ENCODE assay signal across 1 cellular context in genomic region chr2:201257381-201257940, GRCh38.
A peak's percentile ranks its signal among the peaks of the same experiment; 100 is the strongest.
TF ChIP-seq lines count a peak whose summit lies in the region.

No MANE protein-coding gene starts in this region.

TF ChIP-seq in GM12878, 131 proteins besides CTCF, POLR2A, EP300 and RAD21 (continued from another document):
- TF ChIP-seq, protein P1, sequence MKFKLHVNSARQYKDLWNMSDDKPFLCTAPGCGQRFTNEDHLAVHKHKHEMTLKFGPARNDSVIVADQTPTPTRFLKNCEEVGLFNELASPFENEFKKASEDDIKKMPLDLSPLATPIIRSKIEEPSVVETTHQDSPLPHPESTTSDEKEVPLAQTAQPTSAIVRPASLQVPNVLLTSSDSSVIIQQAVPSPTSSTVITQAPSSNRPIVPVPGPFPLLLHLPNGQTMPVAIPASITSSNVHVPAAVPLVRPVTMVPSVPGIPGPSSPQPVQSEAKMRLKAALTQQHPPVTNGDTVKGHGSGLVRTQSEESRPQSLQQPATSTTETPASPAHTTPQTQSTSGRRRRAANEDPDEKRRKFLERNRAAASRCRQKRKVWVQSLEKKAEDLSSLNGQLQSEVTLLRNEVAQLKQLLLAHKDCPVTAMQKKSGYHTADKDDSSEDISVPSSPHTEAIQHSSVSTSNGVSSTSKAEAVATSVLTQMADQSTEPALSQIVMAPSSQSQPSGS (IDR thresholded peaks at IDR 0.05; ENCODE audit: low read length), result no peak
- TF ChIP-seq NFYA (IDR thresholded peaks at IDR 0.05; ENCODE audit: borderline replicate concordance, low read depth, low read length), result no peak
- TF ChIP-seq ZNF217 (IDR thresholded peaks at IDR 0.05), result no peak
- peak; percentile 42 for TF ChIP-seq SMAD1 (IDR thresholded peaks at IDR 0.05; ENCODE audit: low read depth, partially characterized antibody)
- TF ChIP-seq ZBTB40 (IDR thresholded peaks at IDR 0.05; ENCODE audit: borderline replicate concordance), result no peak
- TF ChIP-seq, protein P2, sequence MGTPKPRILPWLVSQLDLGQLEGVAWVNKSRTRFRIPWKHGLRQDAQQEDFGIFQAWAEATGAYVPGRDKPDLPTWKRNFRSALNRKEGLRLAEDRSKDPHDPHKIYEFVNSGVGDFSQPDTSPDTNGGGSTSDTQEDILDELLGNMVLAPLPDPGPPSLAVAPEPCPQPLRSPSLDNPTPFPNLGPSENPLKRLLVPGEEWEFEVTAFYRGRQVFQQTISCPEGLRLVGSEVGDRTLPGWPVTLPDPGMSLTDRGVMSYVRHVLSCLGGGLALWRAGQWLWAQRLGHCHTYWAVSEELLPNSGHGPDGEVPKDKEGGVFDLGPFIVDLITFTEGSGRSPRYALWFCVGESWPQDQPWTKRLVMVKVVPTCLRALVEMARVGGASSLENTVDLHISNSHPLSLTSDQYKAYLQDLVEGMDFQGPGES (IDR thresholded peaks at IDR 0.05), result no peak
- 0 out of 2 replicates have a peak, but pooled peaks have one; percentile 43 for TF ChIP-seq ZNF24 (IDR thresholded peaks at IDR 0.05)
- no peak for TF ChIP-seq YBX1 (IDR thresholded peaks at IDR 0.05)
- TF ChIP-seq STAT1 (conservative IDR thresholded peaks at IDR 0.05), result no peak
- TF ChIP-seq SPI1 (IDR thresholded peaks at IDR 0.05; ENCODE audit: borderline replicate concordance, insufficient read depth, low read depth, low read length), result peak; percentile 92
- TF ChIP-seq, protein P3, sequence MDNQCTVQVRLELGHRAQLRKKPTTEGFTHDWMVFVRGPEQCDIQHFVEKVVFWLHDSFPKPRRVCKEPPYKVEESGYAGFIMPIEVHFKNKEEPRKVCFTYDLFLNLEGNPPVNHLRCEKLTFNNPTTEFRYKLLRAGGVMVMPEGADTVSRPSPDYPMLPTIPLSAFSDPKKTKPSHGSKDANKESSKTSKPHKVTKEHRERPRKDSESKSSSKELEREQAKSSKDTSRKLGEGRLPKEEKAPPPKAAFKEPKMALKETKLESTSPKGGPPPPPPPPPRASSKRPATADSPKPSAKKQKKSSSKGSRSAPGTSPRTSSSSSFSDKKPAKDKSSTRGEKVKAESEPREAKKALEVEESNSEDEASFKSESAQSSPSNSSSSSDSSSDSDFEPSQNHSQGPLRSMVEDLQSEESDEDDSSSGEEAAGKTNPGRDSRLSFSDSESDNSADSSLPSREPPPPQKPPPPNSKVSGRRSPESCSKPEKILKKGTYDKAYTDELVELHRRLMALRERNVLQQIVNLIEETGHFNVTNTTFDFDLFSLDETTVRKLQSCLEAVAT (IDR thresholded peaks at IDR 0.05), result no peak
- TF ChIP-seq, protein P4, sequence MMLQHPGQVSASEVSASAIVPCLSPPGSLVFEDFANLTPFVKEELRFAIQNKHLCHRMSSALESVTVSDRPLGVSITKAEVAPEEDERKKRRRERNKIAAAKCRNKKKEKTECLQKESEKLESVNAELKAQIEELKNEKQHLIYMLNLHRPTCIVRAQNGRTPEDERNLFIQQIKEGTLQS (IDR thresholded peaks at IDR 0.05; ENCODE audit: borderline replicate concordance, extremely low read depth, low read depth, low read length), result no peak
- peak; percentile 59; the same call in 1 of the 2 replicates for TF ChIP-seq ZNF384 (IDR thresholded peaks at IDR 0.05; ENCODE audit: borderline replicate concordance, low read depth, low read length)
- TF ChIP-seq SREBF2 (IDR thresholded peaks at IDR 0.05; ENCODE audit: low read length), result no peak
- no peak for TF ChIP-seq WRNIP1 (IDR thresholded peaks at IDR 0.05; ENCODE audit: borderline replicate concordance, low read depth, low read length)
- TF ChIP-seq TAF1 (IDR thresholded peaks at IDR 0.05; ENCODE audit: borderline replicate concordance, low read depth, low read length), result no peak
- peak; percentile 1; the same call in 1 of the 2 replicates for TF ChIP-seq SMC3 (IDR thresholded peaks at IDR 0.05; ENCODE audit: borderline replicate concordance, low read length)
- no peak for TF ChIP-seq GATAD2B (conservative IDR thresholded peaks at IDR 0.05; ENCODE audit: low read depth)
- TF ChIP-seq, protein P5, sequence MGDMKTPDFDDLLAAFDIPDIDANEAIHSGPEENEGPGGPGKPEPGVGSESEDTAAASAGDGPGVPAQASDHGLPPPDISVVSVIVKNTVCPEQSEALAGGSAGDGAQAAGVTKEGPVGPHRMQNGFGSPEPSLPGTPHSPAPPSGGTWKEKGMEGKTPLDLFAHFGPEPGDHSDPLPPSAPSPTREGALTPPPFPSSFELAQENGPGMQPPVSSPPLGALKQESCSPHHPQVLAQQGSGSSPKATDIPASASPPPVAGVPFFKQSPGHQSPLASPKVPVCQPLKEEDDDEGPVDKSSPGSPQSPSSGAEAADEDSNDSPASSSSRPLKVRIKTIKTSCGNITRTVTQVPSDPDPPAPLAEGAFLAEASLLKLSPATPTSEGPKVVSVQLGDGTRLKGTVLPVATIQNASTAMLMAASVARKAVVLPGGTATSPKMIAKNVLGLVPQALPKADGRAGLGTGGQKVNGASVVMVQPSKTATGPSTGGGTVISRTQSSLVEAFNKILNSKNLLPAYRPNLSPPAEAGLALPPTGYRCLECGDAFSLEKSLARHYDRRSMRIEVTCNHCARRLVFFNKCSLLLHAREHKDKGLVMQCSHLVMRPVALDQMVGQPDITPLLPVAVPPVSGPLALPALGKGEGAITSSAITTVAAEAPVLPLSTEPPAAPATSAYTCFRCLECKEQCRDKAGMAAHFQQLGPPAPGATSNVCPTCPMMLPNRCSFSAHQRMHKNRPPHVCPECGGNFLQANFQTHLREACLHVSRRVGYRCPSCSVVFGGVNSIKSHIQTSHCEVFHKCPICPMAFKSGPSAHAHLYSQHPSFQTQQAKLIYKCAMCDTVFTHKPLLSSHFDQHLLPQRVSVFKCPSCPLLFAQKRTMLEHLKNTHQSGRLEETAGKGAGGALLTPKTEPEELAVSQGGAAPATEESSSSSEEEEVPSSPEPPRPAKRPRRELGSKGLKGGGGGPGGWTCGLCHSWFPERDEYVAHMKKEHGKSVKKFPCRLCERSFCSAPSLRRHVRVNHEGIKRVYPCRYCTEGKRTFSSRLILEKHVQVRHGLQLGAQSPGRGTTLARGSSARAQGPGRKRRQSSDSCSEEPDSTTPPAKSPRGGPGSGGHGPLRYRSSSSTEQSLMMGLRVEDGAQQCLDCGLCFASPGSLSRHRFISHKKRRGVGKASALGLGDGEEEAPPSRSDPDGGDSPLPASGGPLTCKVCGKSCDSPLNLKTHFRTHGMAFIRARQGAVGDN (IDR thresholded peaks at IDR 0.05), result no peak
- peak; percentile 78 for TF ChIP-seq BMI1 (IDR thresholded peaks at IDR 0.05; ENCODE audit: borderline replicate concordance)
- TF ChIP-seq TCF12 (IDR thresholded peaks at IDR 0.05; ENCODE audit: low read depth, low read length), result no peak
- no peak for TF ChIP-seq HDAC2 (IDR thresholded peaks at IDR 0.05)
- TF ChIP-seq, protein P6, sequence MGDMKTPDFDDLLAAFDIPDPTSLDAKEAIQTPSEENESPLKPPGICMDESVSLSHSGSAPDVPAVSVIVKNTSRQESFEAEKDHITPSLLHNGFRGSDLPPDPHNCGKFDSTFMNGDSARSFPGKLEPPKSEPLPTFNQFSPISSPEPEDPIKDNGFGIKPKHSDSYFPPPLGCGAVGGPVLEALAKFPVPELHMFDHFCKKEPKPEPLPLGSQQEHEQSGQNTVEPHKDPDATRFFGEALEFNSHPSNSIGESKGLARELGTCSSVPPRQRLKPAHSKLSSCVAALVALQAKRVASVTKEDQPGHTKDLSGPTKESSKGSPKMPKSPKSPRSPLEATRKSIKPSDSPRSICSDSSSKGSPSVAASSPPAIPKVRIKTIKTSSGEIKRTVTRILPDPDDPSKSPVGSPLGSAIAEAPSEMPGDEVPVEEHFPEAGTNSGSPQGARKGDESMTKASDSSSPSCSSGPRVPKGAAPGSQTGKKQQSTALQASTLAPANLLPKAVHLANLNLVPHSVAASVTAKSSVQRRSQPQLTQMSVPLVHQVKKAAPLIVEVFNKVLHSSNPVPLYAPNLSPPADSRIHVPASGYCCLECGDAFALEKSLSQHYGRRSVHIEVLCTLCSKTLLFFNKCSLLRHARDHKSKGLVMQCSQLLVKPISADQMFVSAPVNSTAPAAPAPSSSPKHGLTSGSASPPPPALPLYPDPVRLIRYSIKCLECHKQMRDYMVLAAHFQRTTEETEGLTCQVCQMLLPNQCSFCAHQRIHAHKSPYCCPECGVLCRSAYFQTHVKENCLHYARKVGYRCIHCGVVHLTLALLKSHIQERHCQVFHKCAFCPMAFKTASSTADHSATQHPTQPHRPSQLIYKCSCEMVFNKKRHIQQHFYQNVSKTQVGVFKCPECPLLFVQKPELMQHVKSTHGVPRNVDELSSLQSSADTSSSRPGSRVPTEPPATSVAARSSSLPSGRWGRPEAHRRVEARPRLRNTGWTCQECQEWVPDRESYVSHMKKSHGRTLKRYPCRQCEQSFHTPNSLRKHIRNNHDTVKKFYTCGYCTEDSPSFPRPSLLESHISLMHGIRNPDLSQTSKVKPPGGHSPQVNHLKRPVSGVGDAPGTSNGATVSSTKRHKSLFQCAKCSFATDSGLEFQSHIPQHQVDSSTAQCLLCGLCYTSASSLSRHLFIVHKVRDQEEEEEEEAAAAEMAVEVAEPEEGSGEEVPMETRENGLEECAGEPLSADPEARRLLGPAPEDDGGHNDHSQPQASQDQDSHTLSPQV (IDR thresholded peaks at IDR 0.05), result no peak
- TF ChIP-seq RUNX3 (IDR thresholded peaks at IDR 0.05; ENCODE audit: low read length), result no peak
- no peak for TF ChIP-seq BACH1 (IDR thresholded peaks at IDR 0.05; ENCODE audit: borderline replicate concordance)
TF ChIP-seq in GM12878: peak in this region for 6.
